ENCODE assay signal across 1 cellular context in genomic region chr1:226983998-226984364, GRCh38.
TF ChIP-seq lines count a peak whose summit lies in the region.

No MANE protein-coding gene starts in this region.

TF ChIP-seq in HepG2, 621 proteins besides CTCF, POLR2A, EP300 and RAD21:
- TF ChIP-seq GLMP (CRISPR knock-in tag; IDR thresholded peaks at IDR 0.05; ENCODE audit: borderline replicate concordance) (no peak), AGO2 (optimal IDR thresholded peaks at IDR 0.05; ENCODE audit: low read depth, low read length) (peak; percentile 64)
